ENCODE assay signal across 9 cellular contexts in the genomic region with DNA sequence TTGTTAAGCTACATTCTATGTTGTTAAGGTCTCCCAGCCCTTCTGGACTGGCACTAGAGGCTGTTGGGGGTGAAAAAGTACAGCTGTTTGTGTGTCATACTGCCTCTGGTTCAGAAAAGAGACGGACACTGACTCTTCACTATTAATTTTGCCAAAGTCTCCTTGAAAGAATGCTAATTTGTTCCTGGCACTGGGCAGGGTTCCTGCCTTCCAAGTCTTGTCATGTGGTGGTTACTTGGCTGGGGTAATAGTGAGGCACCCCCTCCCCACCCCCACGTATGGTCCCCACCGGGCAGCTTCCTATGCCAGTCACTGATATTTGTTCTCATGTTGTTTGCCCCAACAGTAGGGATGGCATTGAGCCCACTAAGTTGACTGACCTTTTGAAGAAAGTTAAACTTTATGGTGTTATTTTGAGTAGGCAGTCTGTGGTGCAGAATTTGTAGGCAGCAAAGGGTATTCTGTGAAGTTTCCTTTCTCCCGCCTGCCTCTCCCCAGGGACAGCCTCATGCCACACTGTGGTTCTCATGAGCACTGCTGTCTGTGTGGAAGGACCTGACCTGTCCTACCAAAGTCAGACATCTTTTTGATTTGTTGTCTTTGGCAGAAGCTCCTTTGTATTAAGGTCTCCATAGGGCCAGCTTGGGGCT. TPM values are rescaled to one million over a fixed set of nuclear protein-coding genes. Genes with fewer than 3 reads are reported as not detected.
DNase-seq lines count a peak whose midpoint lies in the region; ATAC-seq and TF ChIP-seq lines count a peak whose summit lies in the region.
"Had no signal": no experiment of that assay in that cellular context is flagged by ENCODE, and none has a peak within 500 bp of the region (broad histone marks: within the 10 kb centered on the region; RNA-seq: fewer than 3 reads in every experiment).

No MANE protein-coding gene starts in this region.

- no peak overlapping the region for H2AFZ ChIP-seq in MM.1S (ENCODE audit: low read length)

- H3K9ac ChIP-seq in MM.1S (ENCODE audit: low read length) = no peak overlapping the region

- H3K27me3 Mint-ChIP-seq in activated CD4-positive, alpha-beta memory T cell treated with anti-CD3 and anti-CD28 coated beads, Interleukin-2, amount 10 ng/mL, durations not matched to agents 7 days and 5 days = no peaks in the 10 kb centered on the region
- H3K27me3 Mint-ChIP-seq in activated CD4-positive, alpha-beta memory T cell treated with anti-CD3 and anti-CD28 coated beads for 36 hours = no peaks in the 10 kb centered on the region

- H3K27ac Mint-ChIP-seq in activated CD4-positive, alpha-beta memory T cell treated with anti-CD3 and anti-CD28 coated beads, Interleukin-2, amount 10 ng/mL, durations not matched to agents 7 days and 5 days = peak overlapping the region; percentile 18
- no peak overlapping the region for H3K27ac Mint-ChIP-seq in activated CD4-positive, alpha-beta memory T cell treated with anti-CD3 and anti-CD28 coated beads for 36 hours

- H4K20me1 ChIP-seq in MM.1S (ENCODE audit: insufficient read depth, low read length) = no peaks in the 10 kb centered on the region

- H3K4me3 Mint-ChIP-seq in activated CD4-positive, alpha-beta memory T cell treated with anti-CD3 and anti-CD28 coated beads, Interleukin-2, amount 10 ng/mL, durations not matched to agents 7 days and 5 days = no peak overlapping the region
- no peak overlapping the region for H3K4me3 Mint-ChIP-seq in activated CD4-positive, alpha-beta memory T cell treated with anti-CD3 and anti-CD28 coated beads for 36 hours

- intact Hi-C loops in activated CD4-positive, alpha-beta memory T cell treated with anti-CD3 and anti-CD28 coated beads for 36 hours (cut with micrococcal nuclease) = no loop called here
- intact Hi-C loops in tibial artery (cut with DNase I; ENCODE audit: low total_unique reads) = no loop called here

- H3K9me3 ChIP-seq in tibial artery (no peaks in the 10 kb centered on the region), MM.1S (replicated peaks; ENCODE audit: insufficient read depth, low read length) (no peaks in the 10 kb centered on the region)
- H3K9me3 ChIP-seq: spleen had no signal

- peak; percentile 85 for ATAC-seq in left lobe of liver

- no peak for DNase-seq in activated CD4-positive, alpha-beta memory T cell treated with anti-CD3 and anti-CD28 coated beads, Interleukin-2, amount 10 ng/mL, durations not matched to agents 7 days and 5 days
- DNase-seq in activated CD4-positive, alpha-beta memory T cell treated with anti-CD3 and anti-CD28 coated beads for 36 hours = no peak
- DNase-seq in anterior cingulate cortex (lab: John Stamatoyannopoulos, UW) (peak in 49 of 58 donors; percentile 6 to 76 (median 42)), left lobe of liver (ENCODE audit: low spot score) (peak; percentile 56), tibial artery (peak in 1 of 2 donors; percentile 31), MM.1S (no peak), ureter (ENCODE audit: low spot score) (no peak), DMS 273 (lab: John Stamatoyannopoulos, UW; ENCODE audit: unreplicated experiment) (no peak)
- DNase-seq: spleen had no signal

- H3K36me3 ChIP-seq in tibial artery (peaks cover 0 to 6% (median 0%) of the 10 kb centered on the region in 3 donors), MM.1S (replicated peaks; ENCODE audit: insufficient read depth, low read length) (no peaks in the 10 kb centered on the region)

- H3K27ac ChIP-seq in tibial artery (peak overlapping the region; percentile 73 to 100), MM.1S (ENCODE audit: low read length) (no peak overlapping the region)

- no peaks in the 10 kb centered on the region for H3K9me2 ChIP-seq in MM.1S (replicated peaks; ENCODE audit: insufficient read depth, low read length)

- POLR2A ChIA-PET in activated CD4-positive, alpha-beta memory T cell treated with anti-CD3 and anti-CD28 coated beads, Interleukin-2, amount 10 ng/mL, durations not matched to agents 7 days and 5 days (lab: Charles Lee) = interaction anchor here (2.6 kb wide), 1 partner anchor 16 kb away, joined by 7 read pairs; a partner anchor contains a TSS
- POLR2A ChIA-PET in activated CD4-positive, alpha-beta memory T cell treated with anti-CD3 and anti-CD28 coated beads for 36 hours (lab: Charles Lee) = no interaction called here

- no peak overlapping the region for H3K4me2 ChIP-seq in MM.1S (ENCODE audit: low read depth, low read length)

- no peaks in the 10 kb centered on the region for H3K9me3 Mint-ChIP-seq in activated CD4-positive, alpha-beta memory T cell treated with anti-CD3 and anti-CD28 coated beads, Interleukin-2, amount 10 ng/mL, durations not matched to agents 7 days and 5 days
- H3K9me3 Mint-ChIP-seq in activated CD4-positive, alpha-beta memory T cell treated with anti-CD3 and anti-CD28 coated beads for 36 hours = no peaks in the 10 kb centered on the region

- H3K4me3 ChIP-seq in tibial artery = peak overlapping the region; percentile 4 to 24
- H3K4me3 ChIP-seq in MM.1S (ENCODE audit: low read length) = no peak overlapping the region
- H3K4me3 ChIP-seq: spleen had no signal

- no peaks in the 10 kb centered on the region for H3K27me3 ChIP-seq in tibial artery
- H3K27me3 ChIP-seq in MM.1S (replicated peaks; ENCODE audit: insufficient read depth, low read length) = no peaks in the 10 kb centered on the region
- H3K27me3 ChIP-seq: spleen had no signal

- H3K4me1 Mint-ChIP-seq in activated CD4-positive, alpha-beta memory T cell treated with anti-CD3 and anti-CD28 coated beads, Interleukin-2, amount 10 ng/mL, durations not matched to agents 7 days and 5 days = peaks cover 21% of the 10 kb centered on the region
- peaks cover 28% of the 10 kb centered on the region for H3K4me1 Mint-ChIP-seq in activated CD4-positive, alpha-beta memory T cell treated with anti-CD3 and anti-CD28 coated beads for 36 hours (ENCODE audit: low read depth)

- TF ChIP-seq CTCF in tibial artery (IDR thresholded peaks at IDR 0.05) (no peak), MM.1S (IDR thresholded peaks at IDR 0.05; ENCODE audit: low read length) (no peak)

- H3K36me3 Mint-ChIP-seq in activated CD4-positive, alpha-beta memory T cell treated with anti-CD3 and anti-CD28 coated beads, Interleukin-2, amount 10 ng/mL, durations not matched to agents 7 days and 5 days (ENCODE audit: low read depth) = peaks cover 26% of the 10 kb centered on the region
- peaks cover 1% of the 10 kb centered on the region for H3K36me3 Mint-ChIP-seq in activated CD4-positive, alpha-beta memory T cell treated with anti-CD3 and anti-CD28 coated beads for 36 hours

- no peaks in the 10 kb centered on the region for H3F3A ChIP-seq in MM.1S (ENCODE audit: insufficient read depth, low read length)

- H3K79me2 ChIP-seq in MM.1S (ENCODE audit: low read length) = peaks cover 83% of the 10 kb centered on the region

- CTCF ChIA-PET in activated CD4-positive, alpha-beta memory T cell treated with anti-CD3 and anti-CD28 coated beads, Interleukin-2, amount 10 ng/mL, durations not matched to agents 7 days and 5 days (lab: Charles Lee) = interaction anchor here (2.1 kb wide), 1 partner anchor 9 kb away, joined by 6 read pairs; a partner anchor contains a TSS
- CTCF ChIA-PET in activated CD4-positive, alpha-beta memory T cell treated with anti-CD3 and anti-CD28 coated beads for 36 hours (lab: Charles Lee) = interaction anchor here (1.1 to 2.2 kb wide), 2 partner anchors 30 to 57 kb away, joined by 3 to 7 read pairs; no protein-coding TSS in a partner anchor

- H3K4me1 ChIP-seq in tibial artery = peaks cover 0 to 96% (median 38%) of the 10 kb centered on the region in 4 donors
- H3K4me1 ChIP-seq in MM.1S (ENCODE audit: low read length) = no peaks in the 10 kb centered on the region

RNA-seq across cellular contexts. Expression of a gene that starts 8.7 kb away (rescaled TPM):
- total RNA-seq in activated CD4-positive, alpha-beta memory T cell treated with anti-CD3 and anti-CD28 coated beads, Interleukin-2, amount 10 ng/mL, durations not matched to agents 7 days and 5 days = 10 to 100 TPM; 67.4 to 68.2 TPM
- total RNA-seq in activated CD4-positive, alpha-beta memory T cell treated with anti-CD3 and anti-CD28 coated beads for 36 hours = 10 to 100 TPM; 46.5 to 47.4 TPM
- total RNA-seq in left lobe of liver (29.9 TPM), ureter (58.1 TPM)

RNA-seq across cellular contexts. Expression of a gene that starts 15.7 kb away (rescaled TPM):
- total RNA-seq in activated CD4-positive, alpha-beta memory T cell treated with anti-CD3 and anti-CD28 coated beads, Interleukin-2, amount 10 ng/mL, durations not matched to agents 7 days and 5 days = 100 to 1,000 TPM; 413 to 415 TPM
- 100 to 1,000 TPM; 554 to 560 TPM for total RNA-seq in activated CD4-positive, alpha-beta memory T cell treated with anti-CD3 and anti-CD28 coated beads for 36 hours
- 18.5 TPM for total RNA-seq in left lobe of liver
- total RNA-seq in ureter = 52.0 TPM

RNA-seq across cellular contexts. Expression of a gene that starts 22.6 kb away (rescaled TPM):
- total RNA-seq in activated CD4-positive, alpha-beta memory T cell treated with anti-CD3 and anti-CD28 coated beads, Interleukin-2, amount 10 ng/mL, durations not matched to agents 7 days and 5 days = 10 to 100 TPM; 71.2 to 73.3 TPM
- total RNA-seq in activated CD4-positive, alpha-beta memory T cell treated with anti-CD3 and anti-CD28 coated beads for 36 hours = 10 to 100 TPM; 75.5 to 77.1 TPM
- total RNA-seq in left lobe of liver = 70.8 TPM
- 125 TPM for total RNA-seq in ureter

Comparison
In these comparisons a context has a peak if more than half of its experiments do, and no peak if none do; other contexts are left out.
1. DNase-seq: peak in anterior cingulate cortex (49 of 58) and left lobe of liver (single experiment); none in activated CD4-positive, alpha-beta memory T cell treated with anti-CD3 and anti-CD28 coated beads, Interleukin-2, amount 10 ng/mL, durations not matched to agents 7 days and 5 days (single experiment), activated CD4-positive, alpha-beta memory T cell treated with anti-CD3 and anti-CD28 coated beads for 36 hours (single experiment), MM.1S (single experiment), ureter (single experiment) and DMS 273 (single experiment).